28 cellular contexts compared by ENCODE assay signal in the genomic region with DNA sequence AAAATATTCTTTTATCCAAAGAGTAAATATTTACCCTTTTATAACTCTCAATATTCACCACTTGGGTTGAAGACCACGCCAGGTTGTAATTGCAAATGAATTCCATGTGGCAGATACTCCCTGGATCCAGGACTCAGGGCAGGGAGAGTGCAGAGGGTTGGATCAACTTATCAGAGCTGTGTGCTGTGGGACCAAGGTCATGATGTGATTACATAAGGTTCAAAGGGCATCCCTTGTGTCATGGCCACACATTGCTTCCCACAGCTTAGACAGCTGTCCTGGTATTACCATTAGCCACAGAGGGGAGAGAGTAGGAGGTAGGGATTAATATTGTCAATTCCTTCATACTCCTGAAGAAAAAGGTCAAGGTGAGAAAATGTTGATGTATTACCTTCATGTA.
"Had no signal": no experiment of that assay in that cellular context is flagged by ENCODE, and none has a peak within 500 bp of the region (broad histone marks: within the 10 kb centered on the region; RNA-seq: fewer than 3 reads in every experiment).

No MANE protein-coding gene starts in this region.

- FAIRE-seq: astrocyte, bronchial epithelial cell, frontal cortex had no signal

- DNase-seq: activated CD4-positive, alpha-beta memory T cell treated with anti-CD3 and anti-CD28 coated beads, Interleukin-2, amount 10 ng/mL, durations not matched to agents 7 days and 5 days; activated CD4-positive, alpha-beta T cell treated with anti-CD3 and anti-CD28 coated beads for 4 hours; activated CD4-positive, alpha-beta T cell treated with anti-CD3 and anti-CD28 coated beads, Interleukin-2, amount 10 ng/mL, durations not matched to agents 7 days and 5 days; activated CD4-positive, alpha-beta T cell treated with anti-CD3 and anti-CD28 coated beads, Interleukin-2, amount 50 U/mL, for 4 hours; activated CD4-positive, CD25-positive, alpha-beta regulatory T cell; activated CD4-positive, CD25-positive, alpha-beta regulatory T cell treated with anti-CD3 and anti-CD28 coated beads, Interleukin-2, amount 50 U/mL, for 72 hours; activated CD8-positive, alpha-beta memory T cell treated with anti-CD3 and anti-CD28 coated beads, Interleukin-2, amount 50 U/mL, for 48 hours; activated gamma-delta T cell; activated naive CD4-positive, alpha-beta T cell treated with anti-CD3 and anti-CD28 coated beads, Interleukin-2, amount 50 U/mL, for 16 hours; activated naive CD4-positive, alpha-beta T cell treated with Interleukin-2 at 50 U/mL for 16 hours; activated T-cell treated with anti-CD3 and anti-CD28 coated beads for 4 hours; activated T-cell treated with anti-CD3 and anti-CD28 coated beads, Interleukin-2, amount 50 U/mL, for 24 hours; activated T-cell treated with anti-CD3 and anti-CD28 coated beads, Interleukin-2, amount 50 U/mL, for 72 hours; amniotic stem cell; anterior cingulate cortex; brain microvascular endothelial cell; dorsolateral prefrontal cortex; effector memory CD4-positive, alpha-beta T cell; endodermal cell; foreskin fibroblast; T-helper 1 cell; T-helper 17 cell; T1000 had no signal

- H3K36me3 ChIP-seq: brain microvascular endothelial cell had no signal

- ATAC-seq: activated T-cell treated with anti-CD3 and anti-CD28 coated beads, Interleukin-2, amount 50 U/mL, for 72 hours; esophagus mucosa; T-helper 17 cell had no signal

- H3K27me3 ChIP-seq: brain microvascular endothelial cell, dorsolateral prefrontal cortex had no signal

- H3K4me3 ChIP-seq: coronary artery, dorsolateral prefrontal cortex had no signal

- H3K27ac ChIP-seq: brain microvascular endothelial cell, coronary artery had no signal
